ENCODE assay signal across 8 cellular contexts in genomic region chr1:40532062-40532389, GRCh38. TPM values are rescaled to one million over a fixed set of nuclear protein-coding genes. Genes with fewer than 3 reads are reported as not detected.
DNase-seq lines count a peak whose midpoint lies in the region; ATAC-seq and TF ChIP-seq lines count a peak whose summit lies in the region.

No MANE protein-coding gene starts in this region.

- POLR2A ChIA-PET in A673 (lab: Charles Lee; ENCODE audit: low non-redundant PET) = interaction anchor here (0.6 kb wide), 2 partner anchors 81 to 158 kb away, joined by 3 to 6 read pairs; partner anchors contain the start of gene SMAP2

- intact Hi-C loops in A673 (cut with micrococcal nuclease; ENCODE audit: unreplicated experiment) = no loop called here
- intact Hi-C loops in mucosa of descending colon (cut with DNase I, micrococcal nuclease) = no loop called here

- H3K27ac Mint-ChIP-seq in HFFc6 = peak overlapping the region; percentile 94

- peak; percentile 27 for DNase-seq in A673 (ENCODE audit: low spot score)
- no peak for DNase-seq in HFFc6
- no peak for DNase-seq in brain microvascular endothelial cell
- no peak for DNase-seq in mucosa of descending colon
- DNase-seq in medulla oblongata (ENCODE audit: extremely low spot score) = no peak
- DNase-seq in GM19238 (ENCODE audit: insufficient read length, low spot score) = no peak
- DNase-seq in NCI-H446 treated with DMSO at 0.1 percent for 48 hours (lab: John Stamatoyannopoulos, UW) = no peak

- peaks cover 6% of the 10 kb centered on the region for H3K9me3 Mint-ChIP-seq in HFFc6

- H3K9me3 ChIP-seq in A673 (ENCODE audit: low read depth, low read length, poor library complexity, severe bottlenecking) (no peaks in the 10 kb centered on the region), mucosa of descending colon (no peaks in the 10 kb centered on the region)

- peaks cover 10% of the 10 kb centered on the region for H3K36me3 Mint-ChIP-seq in HFFc6 (ENCODE audit: low read depth)

- H3K27me3 ChIP-seq in A673 (replicated peaks; ENCODE audit: insufficient read depth, low read depth, low read length, poor library complexity) (no peaks in the 10 kb centered on the region), brain microvascular endothelial cell (replicated peaks) (no peaks in the 10 kb centered on the region)

- H3K27me3 Mint-ChIP-seq in HFFc6 (ENCODE audit: insufficient read depth) = no peaks in the 10 kb centered on the region; the same call in 1 of the 2 replicates

- TF ChIP-seq CTCF in A673 (conservative IDR thresholded peaks at IDR 0.05; ENCODE audit: low read depth, low read length) (no peak), HFFc6 (IDR thresholded peaks at IDR 0.05) (no peak), brain microvascular endothelial cell (IDR thresholded peaks at IDR 0.05; ENCODE audit: low read depth, low read length, missing control alignments) (no peak), mucosa of descending colon (IDR thresholded peaks at IDR 0.05) (no peak)

- no peaks in the 10 kb centered on the region for H3K36me3 ChIP-seq in A673 (ENCODE audit: insufficient read depth, low read length, poor library complexity, severe bottlenecking)
- H3K36me3 ChIP-seq in brain microvascular endothelial cell (replicated peaks) = no peaks in the 10 kb centered on the region
- H3K36me3 ChIP-seq in mucosa of descending colon (ENCODE audit: low read depth) = no peaks in the 10 kb centered on the region

- peaks cover 24% of the 10 kb centered on the region for H3K4me1 Mint-ChIP-seq in HFFc6 (ENCODE audit: low read depth)

- peak overlapping the region; percentile 99 for H3K4me3 Mint-ChIP-seq in HFFc6

- H3K27ac ChIP-seq in A673 (ENCODE audit: low read depth, low read length, poor library complexity, severe bottlenecking) = peak overlapping the region; percentile 70
- H3K27ac ChIP-seq in brain microvascular endothelial cell = no peak overlapping the region

- CTCF ChIA-PET in A673 (lab: Charles Lee) = interaction anchor here (0.6 to 1.4 kb wide), 3 partner anchors 10 to 142 kb away, joined by 3 to 5 read pairs (median 3); no protein-coding TSS in a partner anchor

- peak overlapping the region; percentile 62 for H3K4me3 ChIP-seq in A673 (ENCODE audit: low read depth, low read length, poor library complexity, severe bottlenecking)
- peak overlapping the region; percentile 87 for H3K4me3 ChIP-seq in brain microvascular endothelial cell (ENCODE audit: low read depth, low read length)
- peak overlapping the region; percentile 24 for H3K4me3 ChIP-seq in mucosa of descending colon

- no TSS peak for BruUV-seq in A673 (replicated peaks; lab: Mats Ljungman, UMichigan)

- H3K4me1 ChIP-seq in A673 (ENCODE audit: insufficient read depth, low read length, poor library complexity, severe bottlenecking) = peaks cover 12% of the 10 kb centered on the region
- peaks cover 6% of the 10 kb centered on the region for H3K4me1 ChIP-seq in mucosa of descending colon (ENCODE audit: low read depth)

- ATAC-seq in mucosa of descending colon (no peak), GM21381 (IDR thresholded peaks at IDR 0.05; ENCODE audit: unreplicated experiment) (no peak)

- in situ Hi-C loops in brain microvascular endothelial cell (cut with HindIII; ENCODE audit: low pct_ligation_motif_present, low sequenced_read_pairs) = no loop called here

RNA-seq across cellular contexts. Expression of gene ZNF684, which starts 0.6 kb away (rescaled TPM):
- total RNA-seq in A673 (2021) (10.4 and 11.3 TPM in 2 replicates), mucosa of descending colon (1 to 10 TPM; 5.1 to 6.7 (median 6.1) TPM)
- total RNA-seq in HFFc6 (2021; fragmentation: NEBNext Ultra II Directional; extraction: Animal tissue kit (Norgen Biotek cat#: 25700)) = 1 to 10 TPM; 1.6 to 3.2 (median 2.6) TPM

RNA-seq across cellular contexts. Expression of gene EXO5, which starts 23.5 kb away (rescaled TPM):
- total RNA-seq in A673 (2021) = 15.1 and 20.3 TPM in 2 replicates
- total RNA-seq in HFFc6 (2021; fragmentation: NEBNext Ultra II Directional; extraction: Animal tissue kit (Norgen Biotek cat#: 25700)) = 1 to 10 TPM; 7.4 to 8.6 (median 8.1) TPM
- total RNA-seq in mucosa of descending colon = 1 to 10 TPM; 4.9 to 8.8 (median 8.2) TPM

RNA-seq across cellular contexts. Expression of gene ZFP69, which starts 54.9 kb away (rescaled TPM):
- total RNA-seq in A673 (2021) (6.7 and 7.1 TPM in 2 replicates), mucosa of descending colon (1 to 10 TPM; 2.7 to 4.6 (median 2.8) TPM)
- 1 to 10 TPM in 4 of 6 experiments, under 1 TPM in 2; 0.17 to 2.2 (median 2.0) TPM for total RNA-seq in HFFc6 (2021; fragmentation: NEBNext Ultra II Directional; extraction: Animal tissue kit (Norgen Biotek cat#: 25700))

Comparison
In these comparisons a context has a peak if more than half of its experiments do, and no peak if none do; other contexts are left out.
1. H3K4me3 ChIP-seq: peak in every context shown above with its lines; median percentile 87 in brain microvascular endothelial cell; 62 in A673; 24 in mucosa of descending colon.